8 cellular contexts compared by ENCODE assay signal in genomic region chr1:149285645-149286044, GRCh38.
A peak's percentile ranks its signal among the peaks of the same experiment; 100 is the strongest.
DNase-seq lines count a peak whose midpoint lies in the region; ATAC-seq and TF ChIP-seq lines count a peak whose summit lies in the region.
"Not testable (repeated sequence)": the region's sequence is repeated elsewhere in the genome, so short reads cannot be mapped to it uniquely, and the experiment has no call there.

No MANE protein-coding gene starts in this region.

- not testable (repeated sequence) for TF ChIP-seq CTCF in Calu3 (IDR thresholded peaks at IDR 0.05; ENCODE audit: unreplicated experiment); brain (conservative IDR thresholded peaks at IDR 0.05); natural killer cell (IDR thresholded peaks at IDR 0.05); transverse colon (IDR thresholded peaks at IDR 0.05)

- WGBS in transverse colon (ENCODE audit: low coverage in 1 of 2), 2 donors, result 5% methylated on average over 4 of the region's 39 CpGs; no CpG with 5 or more reads in 1 of the 2 donors

- peak overlapping the region; percentile 83 for H3K4me3 Mint-ChIP-seq in Calu3 (ENCODE audit: low read depth, unreplicated experiment)
- peak overlapping the region; percentile 73 for H3K4me3 Mint-ChIP-seq in T-helper 17 cell
- H3K4me3 Mint-ChIP-seq in brain, result peak overlapping the region; percentile 86 to 93 (median 88)
- H3K4me3 Mint-ChIP-seq in natural killer cell, result peak overlapping the region; percentile 76

- not testable (repeated sequence) for TF ChIP-seq POLR2A in transverse colon (IDR thresholded peaks at IDR 0.05)

- H3K27ac ChIP-seq in transverse colon, result not testable (repeated sequence)

- not testable (repeated sequence) for H3K9me3 Mint-ChIP-seq in Calu3 (ENCODE audit: low read depth, unreplicated experiment); brain; natural killer cell

- not testable (repeated sequence) for H3K4me1 ChIP-seq in transverse colon

- ATAC-seq in T-helper 17 cell, result peak; percentile 98
- peak; percentile 95 for ATAC-seq in Right ventricle myocardium inferior
- peak; percentile 89 to 96 (median 95) for ATAC-seq in natural killer cell

- not testable (repeated sequence) for TF ChIP-seq EP300 in transverse colon (IDR thresholded peaks at IDR 0.05; ENCODE audit: low read depth)

- not testable (repeated sequence) for H3K27me3 Mint-ChIP-seq in Calu3 (ENCODE audit: unreplicated experiment); T-helper 17 cell; brain; natural killer cell (ENCODE audit: low read depth in 2 of 2)

- not testable (repeated sequence) for H3K36me3 Mint-ChIP-seq in Calu3 (ENCODE audit: insufficient read depth, unreplicated experiment); T-helper 17 cell (ENCODE audit: low read depth); brain; natural killer cell

- BruUV-seq in Calu3 (replicated peaks; lab: Mats Ljungman, UMichigan), result not testable (repeated sequence)

- intact Hi-C loops in Calu3 (cut with micrococcal nuclease; ENCODE audit: unreplicated experiment); Right ventricle myocardium inferior (cut with DNase I); natural killer cell (cut with micrococcal nuclease); transverse colon (cut with DNase I; ENCODE audit: low total_unique reads): not testable (repeated sequence)

- not testable (repeated sequence) for H3K4me3 ChIP-seq in transverse colon

- not testable (repeated sequence) for H3K27me3 ChIP-seq in transverse colon

- not testable (repeated sequence) for H3K36me3 ChIP-seq in transverse colon

- CTCF ChIA-PET in Calu3 (lab: Charles Lee), result not testable (repeated sequence)

- H3K4me1 Mint-ChIP-seq in Calu3 (ENCODE audit: low read depth, unreplicated experiment); T-helper 17 cell; brain; natural killer cell: not testable (repeated sequence)

- not testable (repeated sequence) for H3K9me3 ChIP-seq in T-helper 17 cell (ENCODE audit: control insufficient read depth, low read length, poor library complexity, severe bottlenecking); transverse colon

- in situ Hi-C loops in transverse colon (cut with MboI; ENCODE audit: low pct_ligation_motif_present in 1 of 4, low pct_unique_long_range_greater_than_20kb in 1 of 4, low sequenced_read_pairs in 3 of 4), result not testable (repeated sequence)

- DNase-seq in Calu3 (peak; percentile 20), T-helper 17 cell (peak in 1 of 3 donors; percentile 12), activated T-cell treated with anti-CD3 and anti-CD28 coated beads for 4 hours (peak; percentile 59), transverse colon (peak; percentile 32)
- not testable (repeated sequence) for DNase-seq in Right ventricle myocardium inferior (ENCODE audit: missing footprints); natural killer cell
- DNase-seq in stimulated activated CD4-positive, alpha-beta T cell treated with anti-CD3 and anti-CD28 coated beads, Interleukin-1b, Interleukin-23, amount 100 ng/mL, for 1 hour (ENCODE audit: low read depth in 2 of 2), result peak; percentile 0 to 10

- H3K27ac Mint-ChIP-seq in Calu3 (ENCODE audit: unreplicated experiment) (peak overlapping the region; percentile 56), brain (peak overlapping the region in 2 of 5 experiments; percentile 78 to 93)
- not testable (repeated sequence) for H3K27ac Mint-ChIP-seq in T-helper 17 cell, natural killer cell
